In genomic region chr19:37980419-37980975, GRCh38 we compare ENCODE assay signal across 13 cellular contexts.
DNase-seq lines count a peak whose midpoint lies in the region; ATAC-seq and TF ChIP-seq lines count a peak whose summit lies in the region.
"Had no signal": no experiment of that assay in that cellular context is flagged by ENCODE, and none has a peak within 500 bp of the region (broad histone marks: within the 10 kb centered on the region; RNA-seq: fewer than 3 reads in every experiment).

No MANE protein-coding gene starts in this region.

- peak overlapping the region; percentile 91 for H3K27ac Mint-ChIP-seq in Caco-2 (ENCODE audit: unreplicated experiment)

- peak overlapping the region; percentile 97 for H3K4me2 ChIP-seq in OCI-LY7 (ENCODE audit: low read length)
- no peak overlapping the region for H3K4me2 ChIP-seq in hepatocyte
- H3K4me2 ChIP-seq: SK-N-SH had no signal

- POLR2A ChIA-PET in Caco-2 (lab: Charles Lee) (no interaction called here), OCI-LY7 (lab: Charles Lee) (interaction anchor here (0.6 to 1.2 kb wide), 6 partner anchors 9 to 73 kb away, joined by 3 to 7 read pairs (median 4); partner anchors contain the start of genes SIPA1L3 and WDR87)

- TF ChIP-seq CTCF in Caco-2 (IDR thresholded peaks at IDR 0.05; ENCODE audit: insufficient read depth in 1 of 2, low read depth in 1 of 2, low read length in 1 of 2, severe bottlenecking in 1 of 2, unreplicated experiment in 1 of 2): no peak
- no peak for TF ChIP-seq CTCF in OCI-LY7 (conservative IDR thresholded peaks at IDR 0.05; ENCODE audit: low read length)
- TF ChIP-seq CTCF in hepatocyte (IDR thresholded peaks at IDR 0.05; ENCODE audit: poor library complexity): no peak

- H3K27me3 ChIP-seq in Caco-2 (replicated peaks; ENCODE audit: control insufficient read depth, insufficient read depth, low read length) (no peaks in the 10 kb centered on the region), hepatocyte (no peaks in the 10 kb centered on the region)

- intact Hi-C loops in Caco-2 (cut with micrococcal nuclease; ENCODE audit: unreplicated experiment): no loop called here
- intact Hi-C loops in OCI-LY7 (cut with micrococcal nuclease; ENCODE audit: unreplicated experiment): no loop called here

- H3K9me3 ChIP-seq in Caco-2 (no peaks in the 10 kb centered on the region), OCI-LY7 (ENCODE audit: low read length) (no peaks in the 10 kb centered on the region), hepatocyte (ENCODE audit: low read depth) (no peaks in the 10 kb centered on the region)
- H3K9me3 ChIP-seq: SK-N-SH had no signal

- H3K4me1 Mint-ChIP-seq in Caco-2 (ENCODE audit: low read depth, unreplicated experiment): peaks cover 41% of the 10 kb centered on the region

- H3K4me3 ChIP-seq in Caco-2 (ENCODE audit: low read depth, low read length) (no peak overlapping the region), OCI-LY7 (ENCODE audit: low read depth, low read length, poor library complexity, severe bottlenecking) (peak overlapping the region; percentile 56), hepatocyte (no peak overlapping the region)

- no peak overlapping the region for H3K4me3 Mint-ChIP-seq in Caco-2 (ENCODE audit: unreplicated experiment)

- no peak for ATAC-seq in HG03196 (IDR thresholded peaks at IDR 0.05; ENCODE audit: unreplicated experiment)
- no peak for ATAC-seq in HG03175 (IDR thresholded peaks at IDR 0.05; ENCODE audit: unreplicated experiment)

- peak overlapping the region; percentile 100 for H3K27ac ChIP-seq in OCI-LY7 (ENCODE audit: low read depth, low read length, poor library complexity, severe bottlenecking)
- H3K27ac ChIP-seq in hepatocyte: peak overlapping the region; percentile 42

- H3K36me3 Mint-ChIP-seq in Caco-2 (ENCODE audit: insufficient read depth, unreplicated experiment): peaks cover 65% of the 10 kb centered on the region

- H2AFZ ChIP-seq in OCI-LY7 (ENCODE audit: low read length) (peak overlapping the region; percentile 40; the same call in 1 of the 2 replicates), hepatocyte (no peak overlapping the region)

- no peaks in the 10 kb centered on the region for H4K20me1 ChIP-seq in OCI-LY7 (ENCODE audit: insufficient read depth, low read length)
- H4K20me1 ChIP-seq in hepatocyte (ENCODE audit: insufficient read depth, poor library complexity, severe bottlenecking): no peaks in the 10 kb centered on the region

- no TSS peak for BruUV-seq in Caco-2 (replicated peaks; lab: Mats Ljungman, UMichigan)
- no TSS peak for BruUV-seq in OCI-LY7 (replicated peaks; lab: Mats Ljungman, UMichigan)

- CTCF ChIA-PET in Caco-2 (lab: Charles Lee): no interaction called here
- CTCF ChIA-PET in OCI-LY7 (lab: Charles Lee; ENCODE audit: unreplicated experiment): no interaction called here

- WGBS in hepatocyte (ENCODE audit: low lambda C conversion rate, missing lambda C conversion rate): 85% methylated on average over 7 of the region's 10 CpGs

- H3K79me2 ChIP-seq in OCI-LY7 (ENCODE audit: insufficient read depth, low read depth, low read length) (peaks cover 54% of the 10 kb centered on the region), hepatocyte (peaks cover 89% of the 10 kb centered on the region)

- no peaks in the 10 kb centered on the region; the same call in 1 of the 2 replicates for H3K36me3 ChIP-seq in Caco-2 (ENCODE audit: control insufficient read depth, insufficient read depth, low read length)
- H3K36me3 ChIP-seq in OCI-LY7 (ENCODE audit: insufficient read depth, low read length): peaks cover 14% of the 10 kb centered on the region
- no peaks in the 10 kb centered on the region for H3K36me3 ChIP-seq in hepatocyte (replicated peaks; ENCODE audit: insufficient read depth, low read depth)

- H3K4me1 ChIP-seq in Caco-2: peaks cover 64% of the 10 kb centered on the region
- H3K4me1 ChIP-seq in OCI-LY7 (ENCODE audit: insufficient read depth, low read length, poor library complexity, severe bottlenecking): peaks cover 90% of the 10 kb centered on the region
- H3K4me1 ChIP-seq in hepatocyte (ENCODE audit: insufficient read depth): peaks cover 25% of the 10 kb centered on the region

- no peaks in the 10 kb centered on the region for H3K9me3 Mint-ChIP-seq in Caco-2 (ENCODE audit: unreplicated experiment)

- DNase-seq in Caco-2 (no peak), OCI-LY7 (ENCODE audit: low spot score) (no peak), hepatocyte (ENCODE audit: low spot score) (no peak), renal cortical epithelial cell (ENCODE audit: low read depth) (peak; percentile 97), UCSD-AML1 (lab: John Stamatoyannopoulos, UW; ENCODE audit: unreplicated experiment) (no peak), SIG-M5 (lab: John Stamatoyannopoulos, UW) (no peak)
- DNase-seq: activated CD4-positive, alpha-beta T cell treated with anti-CD3 and anti-CD28 coated beads, Interleukin-2, amount 50 U/mL, for 1 hour; activated naive CD4-positive, alpha-beta T cell; HCEC 1CT; mesendoderm had no signal

- H3K27me3 Mint-ChIP-seq in Caco-2 (ENCODE audit: insufficient read depth, unreplicated experiment): no peaks in the 10 kb centered on the region

- no peaks in the 10 kb centered on the region for H3K9me2 ChIP-seq in OCI-LY7 (ENCODE audit: insufficient read depth, low read length)
- no peaks in the 10 kb centered on the region for H3K9me2 ChIP-seq in hepatocyte (replicated peaks; ENCODE audit: insufficient read depth)
- H3K9me2 ChIP-seq: SK-N-SH had no signal
